9 cellular contexts compared by ENCODE assay signal in genomic region chr2:232890896-232891601, GRCh38. TPM values are rescaled to one million over a fixed set of nuclear protein-coding genes. Genes with fewer than 3 reads are reported as not detected.
DNase-seq lines count a peak whose midpoint lies in the region; ATAC-seq and TF ChIP-seq lines count a peak whose summit lies in the region.
"Had no signal": no experiment of that assay in that cellular context is flagged by ENCODE, and none has a peak within 500 bp of the region (broad histone marks: within the 10 kb centered on the region; RNA-seq: fewer than 3 reads in every experiment).

No MANE protein-coding gene starts in this region.

- no peak overlapping the region for H3K27ac ChIP-seq in RWPE2 (ENCODE audit: poor library complexity, severe bottlenecking)
- no peak overlapping the region for H3K27ac ChIP-seq in cardiac muscle cell

- H3K27me3 ChIP-seq in RWPE2 (ENCODE audit: insufficient read depth, poor library complexity, severe bottlenecking), result no peaks in the 10 kb centered on the region
- no peaks in the 10 kb centered on the region for H3K27me3 ChIP-seq in cardiac muscle cell
- H3K27me3 ChIP-seq in skeletal muscle satellite cell (ENCODE audit: control insufficient read depth, insufficient read depth, low read length), result peaks cover 5% of the 10 kb centered on the region

- H3K4me3 ChIP-seq in RWPE2 (ENCODE audit: severe bottlenecking) (no peak overlapping the region), cardiac muscle cell (no peak overlapping the region), skeletal muscle satellite cell (ENCODE audit: low read length) (peak overlapping the region; percentile 42)

- ATAC-seq in RWPE2 (ENCODE audit: low read depth) (peak; percentile 74), GM19023 (IDR thresholded peaks at IDR 0.05; ENCODE audit: unreplicated experiment) (no peak)

- peak overlapping the region; percentile 77 for H3K4me2 ChIP-seq in skeletal muscle satellite cell (ENCODE audit: low read length)

- peak; percentile 70 for DNase-seq in HT-29 (ENCODE audit: low spot score)
- peak; percentile 73 for DNase-seq in RWPE2 (ENCODE audit: low spot score)
- peak; percentile 13 to 69 for DNase-seq in cardiac muscle cell (ENCODE audit: low read depth in 1 of 2, low spot score in 1 of 2)
- DNase-seq in stimulated activated CD4-positive, alpha-beta T cell treated with anti-CD3 and anti-CD28 coated beads, Interleukin-2, amount 100 ng/mL, for 48 hours, result no peak
- no peak for DNase-seq in AG08395 (ENCODE audit: low spot score)
- DNase-seq in AG20443 (ENCODE audit: low spot score), result no peak
- DNase-seq: cerebellar nuclear complex had no signal

- peaks cover 9% of the 10 kb centered on the region for H3K4me1 ChIP-seq in RWPE2 (ENCODE audit: insufficient read depth, poor library complexity, severe bottlenecking)
- H3K4me1 ChIP-seq in cardiac muscle cell (ENCODE audit: low read depth), result no peaks in the 10 kb centered on the region
- peaks cover 16% of the 10 kb centered on the region for H3K4me1 ChIP-seq in skeletal muscle satellite cell (ENCODE audit: control insufficient read depth, insufficient read depth, low read length)

- H3K9ac ChIP-seq in skeletal muscle satellite cell (ENCODE audit: low read depth, low read length), result peak overlapping the region; percentile 15

- H3K9me3 ChIP-seq in RWPE2 (ENCODE audit: severe bottlenecking) (no peaks in the 10 kb centered on the region), cardiac muscle cell (ENCODE audit: low read depth) (no peaks in the 10 kb centered on the region), skeletal muscle satellite cell (replicated peaks; ENCODE audit: low read length) (no peaks in the 10 kb centered on the region)

- no peak for TF ChIP-seq CTCF in RWPE2 (IDR thresholded peaks at IDR 0.05; ENCODE audit: poor library complexity, severe bottlenecking)
- no peak for TF ChIP-seq CTCF in cardiac muscle cell (IDR thresholded peaks at IDR 0.05; ENCODE audit: low read depth, low read length)

- H3K36me3 ChIP-seq in RWPE2 (ENCODE audit: low read depth) (no peaks in the 10 kb centered on the region), cardiac muscle cell (no peaks in the 10 kb centered on the region), skeletal muscle satellite cell (ENCODE audit: insufficient read depth, low read length) (no peaks in the 10 kb centered on the region)

RNA-seq across cellular contexts. Expression of gene SNORC, which starts 21.0 kb away (rescaled TPM):
- 2.6 and 4.9 TPM in 2 replicates for total RNA-seq in HT-29 (2014; rRNA removed; shearing (Covaris generic))
- total RNA-seq in cardiac muscle cell, result 3.8 and 13.1 TPM in 2 replicates
- 1.2 and 2.3 TPM in 2 replicates for polyA plus RNA-seq in cardiac muscle cell
- 0.66 and 0.76 TPM in 2 replicates for total RNA-seq in skeletal muscle satellite cell (2012; rRNA removed)

Comparison
In these comparisons a context has a peak if more than half of its experiments do, and no peak if none do; other contexts are left out.
1. DNase-seq: peak in HT-29 (single experiment), RWPE2 (single experiment) and cardiac muscle cell (2 of 2); none in stimulated activated CD4-positive, alpha-beta T cell treated with anti-CD3 and anti-CD28 coated beads, Interleukin-2, amount 100 ng/mL, for 48 hours (0 of 2), AG08395 (single experiment) and AG20443 (single experiment).